In genomic region chr1:229027622-229028182, GRCh38 we compare ENCODE assay signal across 8 cellular contexts.
DNase-seq lines count a peak whose midpoint lies in the region; FAIRE-seq and TF ChIP-seq lines count a peak whose summit lies in the region.

No MANE protein-coding gene starts in this region.

- H3K4me1 ChIP-seq in spleen: peaks cover 0 to 91% (median 41%) of the 10 kb centered on the region in 6 donors

- no peaks in the 10 kb centered on the region for H3K27me3 ChIP-seq in spleen (replicated peaks in 1 of 7)

- peak overlapping the region in 2 of 8 donors; percentile 13 to 56 for H3K4me3 ChIP-seq in spleen

- H3K36me3 ChIP-seq in spleen: no peaks in the 10 kb centered on the region

- intact Hi-C loops in spleen (cut with DNase I; ENCODE audit: low total_unique reads): no loop called here

- DNase-seq in activated T-cell treated with anti-CD3 and anti-CD28 coated beads for 24 hours (ENCODE audit: low read depth): peak; percentile 20
- DNase-seq in activated T-cell treated with anti-CD3 and anti-CD28 coated beads, Interleukin-2, amount 50 U/mL, for 1 hour: no peak
- peak; percentile 99 for DNase-seq in SKM-1 treated with dmso at 0.1 percent for 144 hours (lab: John Stamatoyannopoulos, UW; ENCODE audit: unreplicated experiment)
- DNase-seq in fibroblast of the conjunctiva (ENCODE audit: low read depth): peak; percentile 37
- DNase-seq in spleen: no peak
- no peak for DNase-seq in NCI-H2029 treated with DMSO at 0.1 percent for 48 hours (lab: John Stamatoyannopoulos, UW)
- no peak for DNase-seq in NCI-H1092 treated with DMSO at 0.1 percent for 48 hours (lab: John Stamatoyannopoulos, UW)
- no peak for DNase-seq in GM12892 (ENCODE audit: insufficient read length)

- TF ChIP-seq POLR2A in spleen (IDR thresholded peaks at IDR 0.05) (no peak), GM12892 (IDR thresholded peaks at IDR 0.05; ENCODE audit: low read depth, low read length) (no peak)

- FAIRE-seq in GM12892 (lab: Jason Lieb, UNC): no peak

- WGBS in spleen, 5 donors: 4 to 15% (median 6%) methylated on average over 8 of the region's 8 CpGs

- no peak for TF ChIP-seq CTCF in spleen (IDR thresholded peaks at IDR 0.05 in 8 of 11, conservative IDR thresholded peaks at IDR 0.05 in 3 of 11)

- H3K27ac ChIP-seq in spleen: peak overlapping the region; percentile 55 to 92 (median 84)

- no peaks in the 10 kb centered on the region for H3K9me3 ChIP-seq in spleen

Comparison
In these comparisons a context has a peak if more than half of its experiments do, and no peak if none do; other contexts are left out.
1. DNase-seq: peak in activated T-cell treated with anti-CD3 and anti-CD28 coated beads for 24 hours (single experiment), SKM-1 treated with dmso at 0.1 percent for 144 hours (single experiment) and fibroblast of the conjunctiva (single experiment); none in activated T-cell treated with anti-CD3 and anti-CD28 coated beads, Interleukin-2, amount 50 U/mL, for 1 hour (single experiment), spleen (single experiment), NCI-H2029 treated with DMSO at 0.1 percent for 48 hours (single experiment), NCI-H1092 treated with DMSO at 0.1 percent for 48 hours (single experiment) and GM12892 (single experiment).